8 cellular contexts compared by ENCODE assay signal in genomic region chr7:131111081-131111576, GRCh38.
DNase-seq lines count a peak whose midpoint lies in the region; ATAC-seq lines count a peak whose summit lies in the region.

No MANE protein-coding gene starts in this region.

- H3K4me3 Mint-ChIP-seq in activated T-helper 2 cell treated with anti-CD3 and anti-CD28 coated beads, Interferon-gamma antibody, Interleukin-2, Interleukin-4, amounts not matched to agents 10 μg/mL and 5 μg/mL and 100 μg/mL, durations not matched to agents 14 hours and 24 hours and 36 hours (ENCODE audit: low read depth) = peak overlapping the region; percentile 98

- no peak for ATAC-seq in left cardiac atrium
- ATAC-seq in HG03469 (IDR thresholded peaks at IDR 0.05; ENCODE audit: unreplicated experiment) = no peak
- no peak for ATAC-seq in GM21825 (IDR thresholded peaks at IDR 0.05; ENCODE audit: unreplicated experiment)

- H3K27me3 Mint-ChIP-seq in activated T-helper 2 cell treated with anti-CD3 and anti-CD28 coated beads, Interferon-gamma antibody, Interleukin-2, Interleukin-4, amounts not matched to agents 10 μg/mL and 5 μg/mL and 100 μg/mL, durations not matched to agents 14 hours and 24 hours and 36 hours (ENCODE audit: low read depth) = peaks cover 15% of the 10 kb centered on the region

- H3K36me3 Mint-ChIP-seq in activated T-helper 2 cell treated with anti-CD3 and anti-CD28 coated beads, Interferon-gamma antibody, Interleukin-2, Interleukin-4, amounts not matched to agents 10 μg/mL and 5 μg/mL and 100 μg/mL, durations not matched to agents 14 hours and 24 hours and 36 hours (ENCODE audit: low read depth) = peaks cover 10% of the 10 kb centered on the region

- peaks cover 43% of the 10 kb centered on the region for H3K4me1 Mint-ChIP-seq in activated T-helper 2 cell treated with anti-CD3 and anti-CD28 coated beads, Interferon-gamma antibody, Interleukin-2, Interleukin-4, amounts not matched to agents 10 μg/mL and 5 μg/mL and 100 μg/mL, durations not matched to agents 14 hours and 24 hours and 36 hours (ENCODE audit: low read depth)

- H3K9me3 Mint-ChIP-seq in activated T-helper 2 cell treated with anti-CD3 and anti-CD28 coated beads, Interferon-gamma antibody, Interleukin-2, Interleukin-4, amounts not matched to agents 10 μg/mL and 5 μg/mL and 100 μg/mL, durations not matched to agents 14 hours and 24 hours and 36 hours = no peaks in the 10 kb centered on the region

- H3K27ac Mint-ChIP-seq in activated T-helper 2 cell treated with anti-CD3 and anti-CD28 coated beads, Interferon-gamma antibody, Interleukin-2, Interleukin-4, amounts not matched to agents 10 μg/mL and 5 μg/mL and 100 μg/mL, durations not matched to agents 14 hours and 24 hours and 36 hours = peak overlapping the region; percentile 82

- peak; percentile 23 for DNase-seq in NCI-H345 (lab: John Stamatoyannopoulos, UW)
- no peak for DNase-seq in NCI-H345 treated with DMSO at 0.1 percent for 48 hours (lab: John Stamatoyannopoulos, UW; ENCODE audit: unreplicated experiment)
- peak; percentile 61 for DNase-seq in NCI-H1092 treated with DMSO at 0.1 percent for 48 hours (lab: John Stamatoyannopoulos, UW)
- no peak for DNase-seq in activated T-helper 2 cell treated with anti-CD3 and anti-CD28 coated beads, Interferon-gamma antibody, Interleukin-2, Interleukin-4, amounts not matched to agents 10 μg/mL and 5 μg/mL and 100 μg/mL, durations not matched to agents 14 hours and 24 hours and 36 hours (ENCODE audit: low spot score)
- DNase-seq in left cardiac atrium = peak; percentile 39
- DNase-seq in renal cortical epithelial cell (ENCODE audit: low read depth) = peak; percentile 88

- intact Hi-C loops in activated T-helper 2 cell treated with anti-CD3 and anti-CD28 coated beads, Interferon-gamma antibody, Interleukin-2, Interleukin-4, amounts not matched to agents 10 μg/mL and 5 μg/mL and 100 μg/mL, durations not matched to agents 14 hours and 24 hours and 36 hours (cut with micrococcal nuclease) = no loop called here
- intact Hi-C loops in left cardiac atrium (cut with DNase I) = loop anchor here (5.0 to 10.0 kb wide), 3 partner anchors 74 to 194 kb away; no protein-coding TSS in a partner anchor

Comparison
In these comparisons a context has a peak if more than half of its experiments do, and no peak if none do; other contexts are left out.
1. DNase-seq: peak in NCI-H345 (single experiment), NCI-H1092 treated with DMSO at 0.1 percent for 48 hours (single experiment), left cardiac atrium (single experiment) and renal cortical epithelial cell (single experiment); none in NCI-H345 treated with DMSO at 0.1 percent for 48 hours (single experiment) and activated T-helper 2 cell treated with anti-CD3 and anti-CD28 coated beads, Interferon-gamma antibody, Interleukin-2, Interleukin-4, amounts not matched to agents 10 μg/mL and 5 μg/mL and 100 μg/mL, durations not matched to agents 14 hours and 24 hours and 36 hours (single experiment).